Comparison of ENCODE assay signal across 20 cellular contexts in the genomic region with DNA sequence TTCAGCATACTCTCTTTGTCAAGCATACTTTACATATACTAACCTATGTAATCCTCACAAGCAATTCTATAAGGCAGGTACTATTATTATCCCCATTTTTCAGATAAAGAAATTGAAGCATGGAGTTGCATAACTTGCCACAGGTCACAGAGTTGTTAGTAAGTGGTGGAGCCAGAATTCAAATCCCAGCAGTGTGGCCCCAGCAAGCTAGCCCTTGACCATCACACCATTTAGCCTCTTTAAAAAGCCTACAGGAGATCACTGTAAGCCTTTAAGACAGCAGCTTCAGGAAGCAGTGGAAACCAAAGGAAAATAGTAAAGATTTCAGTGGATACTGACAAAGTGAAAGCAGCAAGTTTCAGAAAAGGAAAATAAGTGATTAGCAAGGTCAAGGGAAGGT. TPM values are rescaled to one million over a fixed set of nuclear protein-coding genes. Genes with fewer than 3 reads are reported as not detected.
"Had no signal": no experiment of that assay in that cellular context is flagged by ENCODE, and none has a peak within 500 bp of the region (broad histone marks: within the 10 kb centered on the region; RNA-seq: fewer than 3 reads in every experiment).

No MANE protein-coding gene starts in this region.

- H3K4me3 Mint-ChIP-seq: dendritic cell treated with granulocyte-macrophage colony-stimulating factor and Interleukin-4, amounts not matched to agents 40 ng/mL and 50 ng/mL, for 4 days; mesothelial cell of epicardium; neural crest cell; stimulated activated memory B cell treated with anti-CD40 and anti-IgM and Interleukin-4, amounts not matched to agents 10 μg/mL and 1 μg/mL and 100 μg/mL, for 72 hours; T-helper 17 cell had no signal

- H3K27ac ChIP-seq: right atrium auricular region had no signal

- FAIRE-seq: kidney, small intestine, TTC549 had no signal

- H3K36me3 Mint-ChIP-seq: activated naive CD4-positive, alpha-beta T cell treated with anti-CD3 and anti-CD28 coated beads, Interleukin-2, amount 50 U/mL, for 72 hours; stimulated activated memory B cell treated with anti-CD40 and anti-IgM and Interleukin-4, amounts not matched to agents 10 μg/mL and 1 μg/mL and 100 μg/mL, for 72 hours had no signal

- DNase-seq: activated CD4-positive, alpha-beta T cell treated with anti-CD3 and anti-CD28 coated beads, Interleukin-2, amount 50 U/mL, for 4 hours; activated CD4-positive, CD25-positive, alpha-beta regulatory T cell; activated effector memory CD4-positive, alpha-beta T cell treated with Interleukin-2 at 50 U/mL for 16 hours; activated T-cell treated with anti-CD3 and anti-CD28 coated beads, Interleukin-2, amount 50 U/mL, for 1 hour; anterior cingulate cortex; cerebellar nuclear complex; kidney; left ventricle myocardium superior; small intestine; T-helper 17 cell; trophoblast cell had no signal

- H3K9me3 Mint-ChIP-seq: activated naive CD4-positive, alpha-beta T cell treated with anti-CD3 and anti-CD28 coated beads, Interleukin-2, amount 50 U/mL, for 72 hours; dendritic cell treated with granulocyte-macrophage colony-stimulating factor and Interleukin-4, amounts not matched to agents 40 ng/mL and 50 ng/mL, for 4 days; mesothelial cell of epicardium; neural crest cell; stimulated activated memory B cell treated with anti-CD40 and anti-IgM and Interleukin-4, amounts not matched to agents 10 μg/mL and 1 μg/mL and 100 μg/mL, for 72 hours had no signal

- H3K27me3 Mint-ChIP-seq: dendritic cell treated with granulocyte-macrophage colony-stimulating factor and Interleukin-4, amounts not matched to agents 40 ng/mL and 50 ng/mL, for 4 days; stimulated activated memory B cell treated with anti-CD40 and anti-IgM and Interleukin-4, amounts not matched to agents 10 μg/mL and 1 μg/mL and 100 μg/mL, for 72 hours had no signal

- H3K27ac Mint-ChIP-seq: activated naive CD4-positive, alpha-beta T cell treated with anti-CD3 and anti-CD28 coated beads, Interleukin-2, amount 50 U/mL, for 72 hours; dendritic cell treated with granulocyte-macrophage colony-stimulating factor and Interleukin-4, amounts not matched to agents 40 ng/mL and 50 ng/mL, for 4 days; mesothelial cell of epicardium; stimulated activated memory B cell treated with anti-CD40 and anti-IgM and Interleukin-4, amounts not matched to agents 10 μg/mL and 1 μg/mL and 100 μg/mL, for 72 hours; T-helper 17 cell had no signal

- H3K4me1 ChIP-seq: right atrium auricular region had no signal

- H3K4me3 ChIP-seq: right atrium auricular region had no signal

- H3K4me1 Mint-ChIP-seq: stimulated activated memory B cell treated with anti-CD40 and anti-IgM and Interleukin-4, amounts not matched to agents 10 μg/mL and 1 μg/mL and 100 μg/mL, for 72 hours; T-helper 17 cell had no signal

- H3K27me3 ChIP-seq: right atrium auricular region had no signal

- H3K9me3 ChIP-seq: right atrium auricular region had no signal

- ATAC-seq: activated naive CD4-positive, alpha-beta T cell treated with anti-CD3 and anti-CD28 coated beads, Interleukin-2, amount 50 U/mL, for 72 hours; esophagus mucosa; left ventricle myocardium superior; T-helper 17 cell had no signal

- H3K36me3 ChIP-seq: right atrium auricular region had no signal

RNA-seq across cellular contexts. Expression of gene B4GALT6, which starts 11.8 kb away (rescaled TPM):
- total RNA-seq: myocyte had no signal
